In genomic region chr3:99875925-99876781, GRCh38 we compare ENCODE assay signal across 8 cellular contexts. TPM values are rescaled to one million over a fixed set of nuclear protein-coding genes. Genes with fewer than 3 reads are reported as not detected.
DNase-seq lines count a peak whose midpoint lies in the region; ATAC-seq and TF ChIP-seq lines count a peak whose summit lies in the region.

No MANE protein-coding gene starts in this region.

- peaks cover 17% of the 10 kb centered on the region; the same call in 1 of the 2 replicates for H3K4me1 ChIP-seq in Panc1 (ENCODE audit: control insufficient read depth, insufficient read depth, low read length)

- H3K36me3 Mint-ChIP-seq in nephron (ENCODE audit: low read depth) = no peaks in the 10 kb centered on the region

- TF ChIP-seq CTCF in AG04450 (IDR thresholded peaks at IDR 0.05; ENCODE audit: low read depth, low read length) (no peak), Panc1 (IDR thresholded peaks at IDR 0.05) (peak; percentile 11; the same call in 1 of the 2 replicates), fibroblast of the aortic adventitia (IDR thresholded peaks at IDR 0.05; ENCODE audit: insufficient read depth, low read length) (no peak), nephron (IDR thresholded peaks at IDR 0.05; ENCODE audit: unreplicated experiment in 3 of 3) (no peak)

- H3K27me3 Mint-ChIP-seq in nephron (ENCODE audit: low read depth) = peaks cover 8% of the 10 kb centered on the region

- POLR2A ChIA-PET in AG04450 (lab: Yijun Ruan, JAX) = interaction anchor here (0.6 to 2.0 kb wide), 12 partner anchors 13 to 385 kb away, joined by 3 to 8 read pairs (median 4); partner anchors contain the start of gene TBC1D23
- POLR2A ChIA-PET in Panc1 (lab: Charles Lee) = no interaction called here

- peaks cover 26% of the 10 kb centered on the region for H3K4me1 Mint-ChIP-seq in nephron

- H3K36me3 ChIP-seq in Panc1 (ENCODE audit: control insufficient read depth, insufficient read depth, low read length) = no peaks in the 10 kb centered on the region

- DNase-seq in AG04450 (ENCODE audit: low read depth, low spot score) (no peak), Panc1 (ENCODE audit: low read depth, low spot score) (no peak), fibroblast of the aortic adventitia (ENCODE audit: low read depth) (peak; percentile 75)
- peak; percentile 50 for DNase-seq in activated effector memory CD4-positive, alpha-beta T cell treated with Interleukin-2 at 50 U/mL for 16 hours
- peak; percentile 45 for DNase-seq in stimulated activated naive CD4-positive, alpha-beta T cell treated with Interleukin-2 at 50 U/mL for 16 hours (lab: John Stamatoyannopoulos, UW)

- peak; percentile 60 for TF ChIP-seq POLR2A in GM19099 (IDR thresholded peaks at IDR 0.05; ENCODE audit: extremely low read depth, insufficient read length, low read depth)

- in situ Hi-C loops in Panc1 (cut with HindIII; ENCODE audit: low pct_unique_long_range_greater_than_20kb, low sequenced_read_pairs) = no loop called here

- H3K4me3 ChIP-seq in AG04450 (ENCODE audit: low read depth, low read length) (peak overlapping the region; percentile 89), Panc1 (ENCODE audit: low read depth in 2 of 2, low read length in 2 of 2) (peak overlapping the region; percentile 58 to 67), fibroblast of the aortic adventitia (ENCODE audit: low read depth, low read length) (peak overlapping the region; percentile 72)

- peak overlapping the region; percentile 78 to 93 (median 83) for H3K4me3 Mint-ChIP-seq in nephron

- H3K27me3 ChIP-seq in AG04450 (ENCODE audit: control insufficient read depth, insufficient read depth, low read length) (no peaks in the 10 kb centered on the region), Panc1 (ENCODE audit: control insufficient read depth, insufficient read depth, low read length) (no peaks in the 10 kb centered on the region)

- no peaks in the 10 kb centered on the region for H3K9me3 Mint-ChIP-seq in nephron

- intact Hi-C loops in Panc1 (cut with micrococcal nuclease; ENCODE audit: unreplicated experiment) = no loop called here

- H3K27ac ChIP-seq in AG04450 (ENCODE audit: low read depth, low read length) = peak overlapping the region; percentile 83
- peak overlapping the region; percentile 67 for H3K27ac ChIP-seq in Panc1 (ENCODE audit: low read length)

- CTCF ChIA-PET in AG04450 (lab: Charles Lee) (interaction anchor here (0.6 to 1.6 kb wide), 7 partner anchors 15 to 378 kb away, joined by 3 to 8 read pairs (median 4); no protein-coding TSS in a partner anchor), Panc1 (lab: Charles Lee) (no interaction called here)

- BruUV-seq in Panc1 (replicated peaks; lab: Mats Ljungman, UMichigan) = no TSS peak

- peak; percentile 83 for ATAC-seq in HG03342 (IDR thresholded peaks at IDR 0.05; ENCODE audit: unreplicated experiment)
- peak; percentile 95 for ATAC-seq in Panc1

- no peaks in the 10 kb centered on the region for H3K9me3 ChIP-seq in AG04450 (ENCODE audit: control insufficient read depth, insufficient read depth, low read length)
- H3K9me3 ChIP-seq in Panc1 (ENCODE audit: control insufficient read depth, insufficient read depth, low read depth, low read length) = no peaks in the 10 kb centered on the region

- peak overlapping the region; percentile 71 to 90 (median 83) for H3K27ac Mint-ChIP-seq in nephron

RNA-seq across cellular contexts. Expression of gene CMSS1, which starts 58.5 kb away (rescaled TPM):
- polyA plus RNA-seq in AG04450 (2011; rRNA removed) = 11.9 and 15.7 TPM in 2 replicates
- 2.9 and 5.1 TPM in 2 replicates for polyA minus RNA-seq in AG04450 (2011; rRNA and poly(A)+ RNA removed)
- total RNA-seq in Panc1 (2021; ENCODE audit: unreplicated experiment) (86.3 TPM), fibroblast of the aortic adventitia (ENCODE audit: low replicate concordance) (20.1 and 27.8 TPM in 2 replicates)
- polyA plus RNA-seq in Panc1 (2012; ENCODE audit: insufficient read length) = 96.3 TPM

Comparison
In these comparisons a context has a peak if more than half of its experiments do, and no peak if none do; other contexts are left out.
1. DNase-seq: peak in activated effector memory CD4-positive, alpha-beta T cell treated with Interleukin-2 at 50 U/mL for 16 hours (single experiment), fibroblast of the aortic adventitia (single experiment) and stimulated activated naive CD4-positive, alpha-beta T cell treated with Interleukin-2 at 50 U/mL for 16 hours (single experiment); none in AG04450 (single experiment) and Panc1 (single experiment).
2. Peak in every context shown above with its lines, with median percentiles within 50 percentile points of each other: H3K4me3 ChIP-seq.